In genomic region chr4:123529278-123529568, GRCh38 we compare ENCODE assay signal across 12 cellular contexts.
DNase-seq lines count a peak whose midpoint lies in the region; ATAC-seq and TF ChIP-seq lines count a peak whose summit lies in the region.
"Had no signal": no experiment of that assay in that cellular context is flagged by ENCODE, and none has a peak within 500 bp of the region (broad histone marks: within the 10 kb centered on the region; RNA-seq: fewer than 3 reads in every experiment).

No MANE protein-coding gene starts in this region.

- H3K4me1 ChIP-seq in GM23338 (ENCODE audit: insufficient read depth) (no peaks in the 10 kb centered on the region), Panc1 (ENCODE audit: control insufficient read depth, insufficient read depth, low read length) (no peaks in the 10 kb centered on the region), hepatocyte (ENCODE audit: insufficient read depth) (peaks cover 25% of the 10 kb centered on the region), psoas muscle (peaks cover 8% of the 10 kb centered on the region)

- H3K9me2 ChIP-seq in GM23338 (ENCODE audit: insufficient read depth) = no peaks in the 10 kb centered on the region; the same call in 1 of the 2 replicates
- no peaks in the 10 kb centered on the region for H3K9me2 ChIP-seq in hepatocyte (replicated peaks; ENCODE audit: insufficient read depth)

- H3K9me3 ChIP-seq in Panc1 (ENCODE audit: control insufficient read depth, insufficient read depth, low read depth, low read length) (no peaks in the 10 kb centered on the region), hepatocyte (ENCODE audit: low read depth) (peaks cover 7% of the 10 kb centered on the region), psoas muscle (peaks cover 5% of the 10 kb centered on the region)
- H3K9me3 ChIP-seq: Caco-2 had no signal

- ATAC-seq in GM23338 (no peak), Panc1 (no peak), psoas muscle (no peak)
- ATAC-seq: HCT116 had no signal

- no peak overlapping the region for H3K4me3 Mint-ChIP-seq in GM23338
- H3K4me3 Mint-ChIP-seq: CD4-positive, alpha-beta T cell; HFFc6 had no signal

- BruUV-seq in Panc1 (replicated peaks; lab: Mats Ljungman, UMichigan) = no TSS peak

- no peaks in the 10 kb centered on the region; the same call in 1 of the 3 replicates for H3K4me1 Mint-ChIP-seq in GM23338

- no peaks in the 10 kb centered on the region for H3K27me3 ChIP-seq in GM23338 (ENCODE audit: insufficient read depth)
- no peaks in the 10 kb centered on the region for H3K27me3 ChIP-seq in Panc1 (ENCODE audit: control insufficient read depth, insufficient read depth, low read length)
- H3K27me3 ChIP-seq in hepatocyte = no peaks in the 10 kb centered on the region
- H3K27me3 ChIP-seq in psoas muscle (ENCODE audit: insufficient read depth in 3 of 3, low read length in 2 of 3) = no peaks in the 10 kb centered on the region

- no peaks in the 10 kb centered on the region for H3K36me3 Mint-ChIP-seq in GM23338 (ENCODE audit: low read depth)

- peaks cover 2% of the 10 kb centered on the region for H3K27me3 Mint-ChIP-seq in GM23338 (ENCODE audit: insufficient read depth, low read depth, poor library complexity)
- H3K27me3 Mint-ChIP-seq: CD4-positive, alpha-beta T cell had no signal

- no peak overlapping the region for H3K4me3 ChIP-seq in GM23338
- no peak overlapping the region for H3K4me3 ChIP-seq in Panc1 (ENCODE audit: low read depth in 2 of 2, low read length in 2 of 2)
- H3K4me3 ChIP-seq in hepatocyte = no peak overlapping the region
- no peak overlapping the region for H3K4me3 ChIP-seq in psoas muscle

- no peak overlapping the region for H3K27ac Mint-ChIP-seq in GM23338
- H3K27ac Mint-ChIP-seq: CD4-positive, alpha-beta T cell; HFFc6 had no signal

- no peaks in the 10 kb centered on the region for H3K36me3 ChIP-seq in GM23338 (ENCODE audit: insufficient read depth)
- H3K36me3 ChIP-seq in Panc1 (ENCODE audit: control insufficient read depth, insufficient read depth, low read length) = no peaks in the 10 kb centered on the region
- no peaks in the 10 kb centered on the region for H3K36me3 ChIP-seq in hepatocyte (replicated peaks; ENCODE audit: insufficient read depth, low read depth)
- H3K36me3 ChIP-seq in psoas muscle (ENCODE audit: insufficient read depth in 1 of 2, low read depth in 1 of 2) = no peaks in the 10 kb centered on the region

- H4K20me1 ChIP-seq in GM23338 (replicated peaks; ENCODE audit: insufficient read depth) (no peaks in the 10 kb centered on the region), hepatocyte (ENCODE audit: insufficient read depth, poor library complexity, severe bottlenecking) (no peaks in the 10 kb centered on the region)

- 84% methylated on average over 2 of the region's 2 CpGs for WGBS in hepatocyte (ENCODE audit: low lambda C conversion rate, missing lambda C conversion rate)
- 57 to 76% (median 59%) methylated on average over 2 of the region's 2 CpGs for WGBS in psoas muscle, 3 donors

- CTCF ChIA-PET in Panc1 (lab: Charles Lee) = no interaction called here

- in situ Hi-C loops in Panc1 (cut with HindIII; ENCODE audit: low pct_unique_long_range_greater_than_20kb, low sequenced_read_pairs) = no loop called here

- DNase-seq in GM23338 (ENCODE audit: low spot score) = no peak
- no peak for DNase-seq in Panc1 (ENCODE audit: low read depth, low spot score)
- no peak for DNase-seq in hepatocyte (ENCODE audit: low spot score)
- no peak for DNase-seq in psoas muscle
- no peak for DNase-seq in NCI-H1436 treated with DMSO at 0.1 percent for 48 hours (lab: John Stamatoyannopoulos, UW)
- DNase-seq in inferior parietal cortex (ENCODE audit: extremely low spot score) = no peak
- DNase-seq: Caco-2; CD4-positive, alpha-beta T cell; H7; HFFc6 had no signal

- peaks cover 4% of the 10 kb centered on the region; the same call in 2 of the 3 replicates for H3K9me3 Mint-ChIP-seq in GM23338
- H3K9me3 Mint-ChIP-seq: CD4-positive, alpha-beta T cell had no signal

- POLR2A ChIA-PET in Panc1 (lab: Charles Lee) = no interaction called here

- H3K79me2 ChIP-seq in GM23338 (replicated peaks; ENCODE audit: insufficient read depth) (no peaks in the 10 kb centered on the region), hepatocyte (no peaks in the 10 kb centered on the region)

- H2AFZ ChIP-seq in GM23338 = peak overlapping the region; percentile 40; the same call in 1 of the 2 replicates
- no peak overlapping the region for H2AFZ ChIP-seq in hepatocyte

- H3K27ac ChIP-seq in GM23338 (ENCODE audit: low read depth) (no peak overlapping the region), Panc1 (ENCODE audit: low read length) (peak overlapping the region; percentile 57; the same call in 1 of the 2 replicates), hepatocyte (peak overlapping the region; percentile 44), psoas muscle (peak overlapping the region; percentile 3)
- H3K27ac ChIP-seq: C4-2B had no signal

- H3K4me2 ChIP-seq in GM23338 = no peak overlapping the region
- H3K4me2 ChIP-seq in hepatocyte = peak overlapping the region; percentile 13

- intact Hi-C loops in Panc1 (cut with micrococcal nuclease; ENCODE audit: unreplicated experiment) (no loop called here), psoas muscle (cut with DNase I) (no loop called here)

- no peak for TF ChIP-seq CTCF in GM23338 (conservative IDR thresholded peaks at IDR 0.05; ENCODE audit: low read depth in 2 of 2)
- TF ChIP-seq CTCF in Panc1 (IDR thresholded peaks at IDR 0.05) = no peak
- no peak for TF ChIP-seq CTCF in hepatocyte (IDR thresholded peaks at IDR 0.05; ENCODE audit: poor library complexity)
- TF ChIP-seq CTCF in psoas muscle (IDR thresholded peaks at IDR 0.05) = no peak

- H3F3A ChIP-seq in GM23338 (replicated peaks; ENCODE audit: low read depth) = no peaks in the 10 kb centered on the region

TF ChIP-seq in GM23338, 12 proteins besides CTCF, POLR2A, EP300 and RAD21 (continues in another document):
- TF ChIP-seq JUNB (IDR thresholded peaks at IDR 0.05; ENCODE audit: unreplicated experiment) (no peak), POLR2AphosphoS5 (IDR thresholded peaks at IDR 0.05; ENCODE audit: low read depth) (no peak), ETS1 (IDR thresholded peaks at IDR 0.05) (no peak), STAT1 (IDR thresholded peaks at IDR 0.05; ENCODE audit: unreplicated experiment) (no peak), ZNF331 (CRISPR knock-in tag; IDR thresholded peaks at IDR 0.05; ENCODE audit: low read depth) (no peak), CREB1 (CRISPR knock-in tag; IDR thresholded peaks at IDR 0.05; ENCODE audit: low read depth) (no peak), EZH2phosphoT487 (IDR thresholded peaks at IDR 0.05; ENCODE audit: unreplicated experiment) (no peak), NANOG (IDR thresholded peaks at IDR 0.05; ENCODE audit: borderline replicate concordance) (no peak), REST (IDR thresholded peaks at IDR 0.05; ENCODE audit: unreplicated experiment) (no peak), ZNF114 (CRISPR knock-in tag; IDR thresholded peaks at IDR 0.05) (no peak), EZH2 (IDR thresholded peaks at IDR 0.05; ENCODE audit: low read depth, unreplicated experiment) (no peak)
